1 cellular context compared by ENCODE assay signal in the genomic region with DNA sequence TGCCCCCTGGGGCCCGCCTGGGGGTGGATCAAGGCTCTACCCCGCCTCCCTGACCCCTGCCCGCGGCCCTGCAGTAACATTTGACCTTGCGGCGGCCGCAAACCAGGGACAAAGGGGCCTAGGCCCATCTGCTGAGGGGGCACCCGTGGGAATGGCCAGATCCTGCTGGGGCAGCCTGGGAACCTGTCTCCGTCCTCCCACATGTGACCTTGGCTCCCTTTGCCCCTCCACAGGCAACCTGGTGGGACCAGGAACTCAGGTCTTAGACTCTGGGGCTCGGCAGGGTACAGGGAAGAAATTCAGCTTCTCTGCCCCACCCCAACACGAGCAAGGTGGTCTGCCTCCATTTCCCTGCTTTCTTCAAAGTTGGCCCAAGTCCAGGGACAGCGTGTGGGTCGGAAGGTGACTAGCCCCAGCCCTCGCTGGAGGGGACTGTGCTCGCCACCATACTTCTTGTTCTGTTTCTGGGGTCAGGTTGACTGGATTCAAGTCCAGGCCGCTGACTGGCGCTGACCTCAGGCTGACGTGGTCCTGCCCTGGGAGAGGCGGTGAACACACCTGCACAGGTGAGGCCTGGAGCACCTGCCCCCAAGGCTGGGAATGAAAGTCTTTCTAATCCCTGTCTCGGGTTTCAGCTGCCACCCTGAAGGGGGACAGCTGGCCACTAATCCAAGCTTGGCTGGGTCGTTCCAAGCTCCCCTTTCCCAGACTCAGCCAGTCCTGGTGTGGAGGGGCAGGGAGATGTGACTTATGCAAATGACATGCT.
TF ChIP-seq lines count a peak whose summit lies in the region.

No MANE protein-coding gene starts in this region.

TF ChIP-seq in HepG2, 621 proteins besides CTCF, POLR2A, EP300 and RAD21 (continued from another document and continues in another):
- TF ChIP-seq, protein P1, sequence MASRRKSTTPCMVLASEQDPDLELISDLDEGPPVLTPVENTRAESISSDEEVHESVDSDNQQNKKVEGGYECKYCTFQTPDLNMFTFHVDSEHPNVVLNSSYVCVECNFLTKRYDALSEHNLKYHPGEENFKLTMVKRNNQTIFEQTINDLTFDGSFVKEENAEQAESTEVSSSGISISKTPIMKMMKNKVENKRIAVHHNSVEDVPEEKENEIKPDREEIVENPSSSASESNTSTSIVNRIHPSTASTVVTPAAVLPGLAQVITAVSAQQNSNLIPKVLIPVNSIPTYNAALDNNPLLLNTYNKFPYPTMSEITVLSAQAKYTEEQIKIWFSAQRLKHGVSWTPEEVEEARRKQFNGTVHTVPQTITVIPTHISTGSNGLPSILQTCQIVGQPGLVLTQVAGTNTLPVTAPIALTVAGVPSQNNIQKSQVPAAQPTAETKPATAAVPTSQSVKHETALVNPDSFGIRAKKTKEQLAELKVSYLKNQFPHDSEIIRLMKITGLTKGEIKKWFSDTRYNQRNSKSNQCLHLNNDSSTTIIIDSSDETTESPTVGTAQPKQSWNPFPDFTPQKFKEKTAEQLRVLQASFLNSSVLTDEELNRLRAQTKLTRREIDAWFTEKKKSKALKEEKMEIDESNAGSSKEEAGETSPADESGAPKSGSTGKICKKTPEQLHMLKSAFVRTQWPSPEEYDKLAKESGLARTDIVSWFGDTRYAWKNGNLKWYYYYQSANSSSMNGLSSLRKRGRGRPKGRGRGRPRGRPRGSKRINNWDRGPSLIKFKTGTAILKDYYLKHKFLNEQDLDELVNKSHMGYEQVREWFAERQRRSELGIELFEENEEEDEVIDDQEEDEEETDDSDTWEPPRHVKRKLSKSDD (CRISPR knock-in tag; IDR thresholded peaks at IDR 0.05; ENCODE audit: low read depth), result peak; percentile 80
- no peak; the same call in 1 of the 2 replicates for TF ChIP-seq SMAD9 (CRISPR knock-in tag; IDR thresholded peaks at IDR 0.05)
- TF ChIP-seq FOXM1 (CRISPR knock-in tag; IDR thresholded peaks at IDR 0.05), result no peak
- TF ChIP-seq ETV6 (CRISPR knock-in tag; conservative IDR thresholded peaks at IDR 0.05), result peak; percentile 71; the same call in 1 of the 2 replicates
- TF ChIP-seq ZNF816 (CRISPR knock-in tag; IDR thresholded peaks at IDR 0.05; ENCODE audit: borderline replicate concordance), result peak; percentile 52; the same call in 1 of the 2 replicates
- 0 out of 2 replicates have a peak, but pooled peaks have one; percentile 3 for TF ChIP-seq ZNF83 (CRISPR knock-in tag; IDR thresholded peaks at IDR 0.05; ENCODE audit: borderline replicate concordance)
- no peak for TF ChIP-seq WIZ (CRISPR knock-in tag; IDR thresholded peaks at IDR 0.05)
- peak; percentile 66 for TF ChIP-seq YY1 (IDR thresholded peaks at IDR 0.05; ENCODE audit: insufficient read depth, insufficient replicate concordance, low read depth, low read length)
- 0 out of 2 replicates have a peak, but pooled peaks have one; percentile 57 for TF ChIP-seq ATF5 (CRISPR knock-in tag; IDR thresholded peaks at IDR 0.05; ENCODE audit: low read depth)
- TF ChIP-seq, protein P2, sequence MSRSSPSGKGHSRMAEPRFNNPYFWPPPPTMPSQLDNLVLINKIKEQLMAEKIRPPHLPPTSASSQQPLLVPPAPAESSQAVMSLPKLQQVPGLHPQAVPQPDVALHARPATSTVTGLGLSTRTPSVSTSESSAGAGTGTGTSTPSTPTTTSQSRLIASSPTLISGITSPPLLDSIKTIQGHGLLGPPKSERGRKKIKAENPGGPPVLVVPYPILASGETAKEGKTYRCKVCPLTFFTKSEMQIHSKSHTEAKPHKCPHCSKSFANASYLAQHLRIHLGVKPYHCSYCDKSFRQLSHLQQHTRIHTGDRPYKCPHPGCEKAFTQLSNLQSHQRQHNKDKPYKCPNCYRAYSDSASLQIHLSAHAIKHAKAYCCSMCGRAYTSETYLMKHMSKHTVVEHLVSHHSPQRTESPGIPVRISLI (CRISPR knock-in tag; IDR thresholded peaks at IDR 0.05; ENCODE audit: borderline replicate concordance), result peak; percentile 75
- TF ChIP-seq ZBTB42 (CRISPR knock-in tag; IDR thresholded peaks at IDR 0.05), result no peak
- TF ChIP-seq KMT2B (CRISPR knock-in tag; IDR thresholded peaks at IDR 0.05), result peak; percentile 35; the same call in 1 of the 2 replicates
- TF ChIP-seq ZXDC (CRISPR knock-in tag; IDR thresholded peaks at IDR 0.05), result peak; percentile 66; the same call in 1 of the 2 replicates
- TF ChIP-seq EED (CRISPR knock-in tag; IDR thresholded peaks at IDR 0.05), result 0 out of 2 replicates have a peak, but pooled peaks have one; percentile 36
- peak; percentile 47; the same call in 1 of the 2 replicates for TF ChIP-seq IRX3 (CRISPR knock-in tag; IDR thresholded peaks at IDR 0.05; ENCODE audit: borderline replicate concordance, low read depth)
- TF ChIP-seq ZSCAN25 (CRISPR knock-in tag; IDR thresholded peaks at IDR 0.05), result peak; percentile 89
- peak; percentile 67; the same call in 1 of the 2 replicates for TF ChIP-seq MEF2D (CRISPR knock-in tag; IDR thresholded peaks at IDR 0.05)
- 0 out of 2 replicates have a peak, but pooled peaks have one; percentile 28 for TF ChIP-seq KMT2A (CRISPR knock-in tag; IDR thresholded peaks at IDR 0.05)
- TF ChIP-seq ZFP91 (CRISPR knock-in tag; IDR thresholded peaks at IDR 0.05; ENCODE audit: borderline replicate concordance), result peak; percentile 88
- peak; percentile 95 for TF ChIP-seq ZBTB7A (CRISPR knock-in tag; IDR thresholded peaks at IDR 0.05)
- TF ChIP-seq GABPA (IDR thresholded peaks at IDR 0.05; ENCODE audit: low read depth, low read length), result no peak
- TF ChIP-seq GABPA (CRISPR knock-in tag; IDR thresholded peaks at IDR 0.05; ENCODE audit: low read depth), result peak; percentile 59; the same call in 1 of the 2 replicates
- peak; percentile 96 for TF ChIP-seq HNF4G (IDR thresholded peaks at IDR 0.05; ENCODE audit: borderline replicate concordance, low read depth, low read length)
- TF ChIP-seq HNF4G (CRISPR knock-in tag; IDR thresholded peaks at IDR 0.05; ENCODE audit: borderline replicate concordance, low read depth), result peak; percentile 94
- peak; percentile 87 for TF ChIP-seq POGK (CRISPR knock-in tag; conservative IDR thresholded peaks at IDR 0.05)
- no peak for TF ChIP-seq ELF4 (CRISPR knock-in tag; IDR thresholded peaks at IDR 0.05; ENCODE audit: borderline replicate concordance)
- TF ChIP-seq PAXIP1 (CRISPR knock-in tag; conservative IDR thresholded peaks at IDR 0.05), result peak; percentile 98
- TF ChIP-seq FOXK1 (CRISPR knock-in tag; IDR thresholded peaks at IDR 0.05; ENCODE audit: borderline replicate concordance, low read depth), result peak; percentile 82; the same call in 1 of the 2 replicates
- TF ChIP-seq GABPB1 (CRISPR knock-in tag; IDR thresholded peaks at IDR 0.05), result peak; percentile 80
- peak; percentile 90; the same call in 1 of the 2 replicates for TF ChIP-seq MIER3 (CRISPR knock-in tag; IDR thresholded peaks at IDR 0.05; ENCODE audit: borderline replicate concordance)
- 0 out of 2 replicates have a peak, but pooled peaks have one; percentile 24 for TF ChIP-seq MIER2 (CRISPR knock-in tag; IDR thresholded peaks at IDR 0.05)
